Comparison of ENCODE assay signal across 22 cellular contexts in the genomic region with DNA sequence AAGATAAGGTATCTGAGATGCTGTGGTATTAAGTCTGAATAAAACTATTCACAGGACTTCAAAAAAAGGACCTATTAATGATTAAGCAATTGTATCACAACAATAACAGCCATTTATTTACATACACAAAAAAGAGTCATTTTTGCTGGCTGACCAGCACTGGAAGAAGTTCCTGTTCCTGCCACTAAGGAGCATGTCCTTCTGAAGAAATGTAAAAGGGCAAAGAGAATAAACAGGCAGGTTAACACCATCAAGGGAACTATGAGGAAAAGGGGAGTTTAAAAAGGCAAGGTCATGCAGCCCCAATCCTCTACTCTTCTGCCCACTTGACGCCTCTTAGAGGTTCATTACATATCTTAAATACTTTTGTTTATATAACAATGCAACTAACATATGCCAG. TPM values are rescaled to one million over a fixed set of nuclear protein-coding genes. Genes with fewer than 3 reads are reported as not detected.
DNase-seq lines count a peak whose midpoint lies in the region; ATAC-seq and TF ChIP-seq lines count a peak whose summit lies in the region.
"Had no signal": no experiment of that assay in that cellular context is flagged by ENCODE, and none has a peak within 500 bp of the region (broad histone marks: within the 10 kb centered on the region; RNA-seq: fewer than 3 reads in every experiment).

No MANE protein-coding gene starts in this region.

- H3K4me1 Mint-ChIP-seq in mesothelial cell of epicardium: peaks cover 5% of the 10 kb centered on the region

- H3K27ac Mint-ChIP-seq in mesothelial cell of epicardium: peak overlapping the region; percentile 42
- H3K27ac Mint-ChIP-seq: activated CD4-positive, alpha-beta T cell treated with anti-CD3 and anti-CD28 coated beads, Interleukin-2, amount 10 ng/mL, durations not matched to agents 7 days and 5 days; activated naive CD4-positive, alpha-beta T cell treated with anti-CD3 and anti-CD28 coated beads, Interleukin-2, amount 10 ng/mL, durations not matched to agents 7 days and 5 days; neural progenitor cell had no signal

- peaks cover 17% of the 10 kb centered on the region for H3K36me3 Mint-ChIP-seq in mesothelial cell of epicardium

- H3K4me3 Mint-ChIP-seq in mesothelial cell of epicardium: no peak overlapping the region
- H3K4me3 Mint-ChIP-seq: activated CD4-positive, alpha-beta T cell treated with anti-CD3 and anti-CD28 coated beads, Interleukin-2, amount 10 ng/mL, durations not matched to agents 7 days and 5 days; activated naive CD4-positive, alpha-beta T cell treated with anti-CD3 and anti-CD28 coated beads, Interleukin-2, amount 10 ng/mL, durations not matched to agents 7 days and 5 days; effector memory CD8-positive, alpha-beta T cell; neural progenitor cell had no signal

- peak; percentile 15 to 29 for DNase-seq in NCI-H524 (lab: John Stamatoyannopoulos, UW)
- DNase-seq in NCI-H524 treated with DMSO at 0.1 percent for 48 hours (lab: John Stamatoyannopoulos, UW): no peak
- no peak for DNase-seq in cardiac fibroblast (ENCODE audit: low read depth in 2 of 2)
- no peak for DNase-seq in mesothelial cell of epicardium (ENCODE audit: low spot score in 2 of 2, unreplicated experiment in 2 of 2)
- DNase-seq in RPMI8226: no peak
- DNase-seq in cortex of kidney (lab: John Stamatoyannopoulos, UW): no peak
- no peak for DNase-seq in G401 (ENCODE audit: low spot score)
- DNase-seq: activated CD4-positive, alpha-beta T cell treated with anti-CD3 and anti-CD28 coated beads, Interleukin-2, amount 10 ng/mL, durations not matched to agents 7 days and 5 days; activated naive CD4-positive, alpha-beta T cell treated with anti-CD3 and anti-CD28 coated beads, Interleukin-2, amount 10 ng/mL, durations not matched to agents 7 days and 5 days; C1 segment of cervical spinal cord; DMS153; effector memory CD8-positive, alpha-beta T cell; hypothalamus; kidney; midbrain; NCI-H2029 treated with DMSO at 0.1 percent for 48 hours; stimulated activated CD8-positive, alpha-beta memory T cell treated with anti-CD3 and anti-CD28 coated beads, Interleukin-4, amount 100 ng/mL, for 48 hours; substantia nigra; SW 1271 had no signal

- peak; percentile 55 for ATAC-seq in HG03354 (IDR thresholded peaks at IDR 0.05; ENCODE audit: poor library complexity, severe bottlenecking, unreplicated experiment)
- ATAC-seq: effector memory CD8-positive, alpha-beta T cell; K562 had no signal

- no peak overlapping the region for H3K4me3 ChIP-seq in cardiac fibroblast (replicated peaks in 1 of 2; ENCODE audit: low read depth in 2 of 2, low read length in 2 of 2)
- H3K4me3 ChIP-seq: K562, neural progenitor cell had no signal

- in situ Hi-C loops in G401 (cut with HindIII; ENCODE audit: low sequenced_read_pairs): no loop called here

- no peaks in the 10 kb centered on the region for H3K27me3 Mint-ChIP-seq in mesothelial cell of epicardium (ENCODE audit: low read depth)
- H3K27me3 Mint-ChIP-seq: activated CD4-positive, alpha-beta T cell treated with anti-CD3 and anti-CD28 coated beads, Interleukin-2, amount 10 ng/mL, durations not matched to agents 7 days and 5 days; activated naive CD4-positive, alpha-beta T cell treated with anti-CD3 and anti-CD28 coated beads, Interleukin-2, amount 10 ng/mL, durations not matched to agents 7 days and 5 days; effector memory CD8-positive, alpha-beta T cell had no signal

- TF ChIP-seq CTCF in cardiac fibroblast (IDR thresholded peaks at IDR 0.05; ENCODE audit: low read depth, low read length) (peak; percentile 16), mesothelial cell of epicardium (IDR thresholded peaks at IDR 0.05; ENCODE audit: unreplicated experiment) (no peak)

- peaks cover under 1% of the 10 kb centered on the region for H3K9me3 Mint-ChIP-seq in mesothelial cell of epicardium
- H3K9me3 Mint-ChIP-seq: activated CD4-positive, alpha-beta T cell treated with anti-CD3 and anti-CD28 coated beads, Interleukin-2, amount 10 ng/mL, durations not matched to agents 7 days and 5 days; activated naive CD4-positive, alpha-beta T cell treated with anti-CD3 and anti-CD28 coated beads, Interleukin-2, amount 10 ng/mL, durations not matched to agents 7 days and 5 days; effector memory CD8-positive, alpha-beta T cell; neural progenitor cell had no signal

RNA-seq across cellular contexts. Expression of gene REPS1, which starts 39.3 kb away (rescaled TPM):
- total RNA-seq in mesothelial cell of epicardium: 85.6 to 95.4 TPM (median 89.4 TPM) in 3 replicates
- total RNA-seq in G401 (2014; rRNA removed; shearing (Covaris generic)): 38.8 and 46.0 TPM in 2 replicates

Comparison
In these comparisons a context has a peak if more than half of its experiments do, and no peak if none do; other contexts are left out.
1. DNase-seq: peak in NCI-H524 (2 of 2); none in NCI-H524 treated with DMSO at 0.1 percent for 48 hours (single experiment), cardiac fibroblast (0 of 2), mesothelial cell of epicardium (0 of 2), RPMI8226 (single experiment), cortex of kidney (single experiment) and G401 (single experiment).